In genomic region chr21:17818158-17819113, GRCh38 we compare ENCODE assay signal across 8 cellular contexts. TPM values are rescaled to one million over a fixed set of nuclear protein-coding genes. Genes with fewer than 3 reads are reported as not detected.
DNase-seq lines count a peak whose midpoint lies in the region; ATAC-seq and TF ChIP-seq lines count a peak whose summit lies in the region.

No MANE protein-coding gene starts in this region.

- no peak for TF ChIP-seq EP300 in suprapubic skin (IDR thresholded peaks at IDR 0.05)

- no peaks in the 10 kb centered on the region for H3K27me3 Mint-ChIP-seq in activated T-cell treated with anti-CD3 and anti-CD28 coated beads, Interleukin-2, amount 50 U/mL, for 24 hours
- peaks cover 4% of the 10 kb centered on the region for H3K27me3 Mint-ChIP-seq in nephron progenitor cell (ENCODE audit: low read depth, poor library complexity)

- peak overlapping the region; percentile 88 for H3K4me3 ChIP-seq in suprapubic skin

- under 1% methylated on average over 50 of the region's 56 CpGs for WGBS in suprapubic skin

- H3K27ac Mint-ChIP-seq in activated T-cell treated with anti-CD3 and anti-CD28 coated beads, Interleukin-2, amount 50 U/mL, for 24 hours: peak overlapping the region; percentile 94
- peak overlapping the region; percentile 99 for H3K27ac Mint-ChIP-seq in nephron progenitor cell

- H3K27me3 ChIP-seq in suprapubic skin: no peaks in the 10 kb centered on the region

- H3K27ac ChIP-seq in suprapubic skin: peak overlapping the region; percentile 94

- no peaks in the 10 kb centered on the region for H3K9me3 ChIP-seq in suprapubic skin

- H3K4me1 ChIP-seq in suprapubic skin: peaks cover 31% of the 10 kb centered on the region

- no peaks in the 10 kb centered on the region for H3K9me3 Mint-ChIP-seq in activated T-cell treated with anti-CD3 and anti-CD28 coated beads, Interleukin-2, amount 50 U/mL, for 24 hours
- no peaks in the 10 kb centered on the region for H3K9me3 Mint-ChIP-seq in nephron progenitor cell

- peak; percentile 9 for ATAC-seq in HG02970 (IDR thresholded peaks at IDR 0.05; ENCODE audit: low FRiP score, unreplicated experiment)

- H3K36me3 ChIP-seq in suprapubic skin: no peaks in the 10 kb centered on the region

- no peak for TF ChIP-seq POLR2A in suprapubic skin (IDR thresholded peaks at IDR 0.05)

- peaks cover 50% of the 10 kb centered on the region for H3K36me3 Mint-ChIP-seq in activated T-cell treated with anti-CD3 and anti-CD28 coated beads, Interleukin-2, amount 50 U/mL, for 24 hours (ENCODE audit: low read depth)
- H3K36me3 Mint-ChIP-seq in nephron progenitor cell (ENCODE audit: low read depth): peaks cover 26% of the 10 kb centered on the region

- H3K4me3 Mint-ChIP-seq in activated T-cell treated with anti-CD3 and anti-CD28 coated beads, Interleukin-2, amount 50 U/mL, for 24 hours: peak overlapping the region; percentile 92
- peak overlapping the region; percentile 96 for H3K4me3 Mint-ChIP-seq in nephron progenitor cell

- DNase-seq in NK-92 treated with Interleukin-12 subunit alpha and Interleukin-12 subunit beta, amount 100 ng/mL, for 24 hours (lab: John Stamatoyannopoulos, UW): peak; percentile 49
- DNase-seq in NK-92 (lab: John Stamatoyannopoulos, UW; ENCODE audit: unreplicated experiment): no peak
- peak; percentile 16 for DNase-seq in NCI-H748 treated with DMSO at 0.1 percent for 48 hours (lab: John Stamatoyannopoulos, UW)
- DNase-seq in activated T-cell treated with anti-CD3 and anti-CD28 coated beads, Interleukin-2, amount 50 U/mL, for 24 hours: peak; percentile 71
- peak; percentile 41 for DNase-seq in fibroblast of gingiva (ENCODE audit: low read depth)
- peak; percentile 58 for DNase-seq in nephron progenitor cell
- DNase-seq in suprapubic skin (ENCODE audit: low spot score in 2 of 2): peak in 1 of 2 donors; percentile 72

- H3K4me1 Mint-ChIP-seq in activated T-cell treated with anti-CD3 and anti-CD28 coated beads, Interleukin-2, amount 50 U/mL, for 24 hours (ENCODE audit: low read depth): peaks cover 61% of the 10 kb centered on the region
- peaks cover 28% of the 10 kb centered on the region for H3K4me1 Mint-ChIP-seq in nephron progenitor cell

- no peak for TF ChIP-seq CTCF in nephron progenitor cell (IDR thresholded peaks at IDR 0.05)
- no peak for TF ChIP-seq CTCF in suprapubic skin (IDR thresholded peaks at IDR 0.05)

RNA-seq across cellular contexts. Expression of gene C21orf91, which starts 0.7 kb away (rescaled TPM):
- 10 to 100 TPM; 14.0 to 29.0 (median 21.7) TPM for total RNA-seq in suprapubic skin
